Comparison of ENCODE assay signal across 1 cellular context in genomic region chr10:72756674-72757385, GRCh38.
TF ChIP-seq lines count a peak whose summit lies in the region.

No MANE protein-coding gene starts in this region.

TF ChIP-seq in IMR-90, 13 proteins besides CTCF, POLR2A, EP300 and RAD21 (continued from another document):
- TF ChIP-seq ELK1 (IDR thresholded peaks at IDR 0.05; ENCODE audit: borderline replicate concordance, low read depth, low read length) (no peak), CEBPB (IDR thresholded peaks at IDR 0.05; ENCODE audit: low read depth, low read length) (no peak), FOS (IDR thresholded peaks at IDR 0.05; ENCODE audit: low read depth, low read length) (no peak), USF2 (IDR thresholded peaks at IDR 0.05; ENCODE audit: low read depth, low read length) (no peak), NFE2L2 (IDR thresholded peaks at IDR 0.05; ENCODE audit: low read depth, low read length) (no peak), MAZ (IDR thresholded peaks at IDR 0.05; ENCODE audit: borderline replicate concordance, low read depth, low read length) (no peak), RCOR1 (IDR thresholded peaks at IDR 0.05; ENCODE audit: insufficient replicate concordance, low read length) (no peak), RFX5 (IDR thresholded peaks at IDR 0.05; ENCODE audit: low read depth, low read length) (no peak), MAFK (IDR thresholded peaks at IDR 0.05; ENCODE audit: low read depth, low read length) (no peak), BHLHE40 (IDR thresholded peaks at IDR 0.05; ENCODE audit: low read depth, low read length) (no peak)
